In the genomic region with DNA sequence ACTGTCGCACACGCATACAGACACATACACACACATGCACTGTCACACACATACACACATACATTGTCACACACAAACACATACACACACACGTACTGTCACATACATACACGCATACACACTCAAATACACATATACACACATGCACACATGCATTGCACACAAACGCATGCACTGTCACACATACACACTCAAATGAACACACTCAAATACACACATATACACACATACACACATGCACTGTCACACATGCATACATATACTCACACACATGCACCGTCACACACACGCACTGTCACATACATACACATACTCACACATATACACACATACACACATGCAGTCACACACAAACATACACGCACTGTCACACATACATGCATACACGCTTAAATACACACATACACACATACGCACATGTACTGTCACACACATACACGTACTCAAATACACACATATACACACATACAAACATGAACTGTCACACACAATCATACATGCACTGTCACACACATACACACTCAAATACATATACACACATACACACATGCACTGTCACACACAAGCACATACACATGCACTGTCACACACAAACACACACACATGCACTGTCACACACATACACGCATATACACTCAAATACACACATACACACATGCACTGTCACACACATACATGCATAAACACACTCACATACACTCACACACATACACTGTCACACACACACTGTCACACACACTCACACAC, we compare ENCODE assay signal across 29 cellular contexts.
"Had no signal": no experiment of that assay in that cellular context is flagged by ENCODE, and none has a peak within 500 bp of the region (broad histone marks: within the 10 kb centered on the region; RNA-seq: fewer than 3 reads in every experiment).

No MANE protein-coding gene starts in this region.

- H3K36me3 ChIP-seq: colonic mucosa, gastrocnemius medialis, lower lobe of right lung, suprapubic skin, transverse colon had no signal

- H3K4me1 Mint-ChIP-seq: naive B cell; stimulated activated naive CD8-positive, alpha-beta T cell treated with anti-CD3 and anti-CD28 coated beads, Interleukin-15, amount 100 ng/mL, for 72 hours had no signal

- H3K9me3 Mint-ChIP-seq: endodermal cell, mesothelial cell of epicardium, naive B cell, neural crest cell had no signal

- H3K36me3 Mint-ChIP-seq: mesothelial cell of epicardium; naive B cell; natural killer cell treated with Interleukin-12 subunit alpha and Interleukin-12 subunit beta and Interleukin-15 and Interleukin-18, amount 100 ng/mL, for 72 hours had no signal

- H3K4me3 ChIP-seq: colonic mucosa, gastrocnemius medialis, lower lobe of right lung, mucosa of descending colon, smooth muscle cell, suprapubic skin, transverse colon had no signal

- H3K27ac Mint-ChIP-seq: dendritic cell treated with granulocyte-macrophage colony-stimulating factor and Interleukin-4, amounts not matched to agents 40 ng/mL and 50 ng/mL, for 4 days; endodermal cell; mesothelial cell of epicardium; naive B cell; natural killer cell treated with Interleukin-12 subunit alpha and Interleukin-12 subunit beta and Interleukin-15 and Interleukin-18, amount 100 ng/mL, for 72 hours; progenitor cell of endocrine pancreas; stimulated activated naive CD8-positive, alpha-beta T cell treated with anti-CD3 and anti-CD28 coated beads, Interleukin-15, amount 100 ng/mL, for 72 hours had no signal

- DNase-seq: colonic mucosa; effector CD8-positive, alpha-beta T cell; endodermal cell; foreskin fibroblast; gastrocnemius medialis; head of caudate nucleus; left ventricle myocardium superior; lower lobe of right lung; mucosa of descending colon; naive B cell; stimulated activated CD4-positive, alpha-beta T cell treated with anti-CD3 and anti-CD28 coated beads, Interleukin-12 subunit alpha, Interleukin-12 subunit beta, amount 100 ng/mL, for 4 hours; stimulated activated CD4-positive, alpha-beta T cell treated with anti-CD3 and anti-CD28 coated beads, Interleukin-1b, Interleukin-23, amount 100 ng/mL, for 48 hours; stimulated activated CD4-positive, alpha-beta T cell treated with anti-CD3 and anti-CD28 coated beads, Interleukin-4, amount 100 ng/mL, for 1 hour; stimulated activated CD8-positive, alpha-beta memory T cell treated with anti-CD3 and anti-CD28 coated beads, Interleukin-4, amount 100 ng/mL, for 48 hours; stimulated activated naive CD4-positive, alpha-beta T cell; stimulated activated naive CD8-positive, alpha-beta T cell treated with anti-CD3 and anti-CD28 coated beads, Interleukin-15, amount 100 ng/mL, for 72 hours; transverse colon had no signal

- H3K27me3 Mint-ChIP-seq: dendritic cell treated with granulocyte-macrophage colony-stimulating factor and Interleukin-4, amounts not matched to agents 40 ng/mL and 50 ng/mL, for 4 days; naive B cell; natural killer cell treated with Interleukin-12 subunit alpha and Interleukin-12 subunit beta and Interleukin-15 and Interleukin-18, amount 100 ng/mL, for 72 hours; progenitor cell of endocrine pancreas; stimulated activated naive CD8-positive, alpha-beta T cell treated with anti-CD3 and anti-CD28 coated beads, Interleukin-15, amount 100 ng/mL, for 72 hours had no signal

- H3K9me3 ChIP-seq: colonic mucosa, gastrocnemius medialis, lower lobe of right lung, mucosa of descending colon, suprapubic skin, transverse colon had no signal

- ATAC-seq: esophagus mucosa; gastrocnemius medialis; left ventricle myocardium superior; mucosa of descending colon; sciatic nerve; stimulated activated naive CD8-positive, alpha-beta T cell treated with anti-CD3 and anti-CD28 coated beads, Interleukin-15, amount 100 ng/mL, for 72 hours had no signal

- H3K4me3 Mint-ChIP-seq: dendritic cell treated with granulocyte-macrophage colony-stimulating factor and Interleukin-4, amounts not matched to agents 40 ng/mL and 50 ng/mL, for 4 days; endodermal cell; mesothelial cell of epicardium; naive B cell; natural killer cell treated with Interleukin-12 subunit alpha and Interleukin-12 subunit beta and Interleukin-15 and Interleukin-18, amount 100 ng/mL, for 72 hours; neural crest cell; stimulated activated naive CD8-positive, alpha-beta T cell treated with anti-CD3 and anti-CD28 coated beads, Interleukin-15, amount 100 ng/mL, for 72 hours had no signal

- FAIRE-seq: keratinocyte had no signal

- H3K79me2 ChIP-seq: parathyroid adenoma had no signal

- H3K27ac ChIP-seq: colonic mucosa, epithelial cell of prostate, gastrocnemius medialis, lower lobe of right lung, parathyroid adenoma, suprapubic skin, transverse colon had no signal

- H2AFZ ChIP-seq: parathyroid adenoma had no signal

- H3K9ac ChIP-seq: parathyroid adenoma had no signal

- H3K27me3 ChIP-seq: colonic mucosa, gastrocnemius medialis, suprapubic skin, transverse colon had no signal

- H3K4me1 ChIP-seq: colonic mucosa, lower lobe of right lung, parathyroid adenoma, transverse colon had no signal

- H3K4me2 ChIP-seq: smooth muscle cell had no signal
